ENCODE assay signal across 17 cellular contexts in the genomic region with DNA sequence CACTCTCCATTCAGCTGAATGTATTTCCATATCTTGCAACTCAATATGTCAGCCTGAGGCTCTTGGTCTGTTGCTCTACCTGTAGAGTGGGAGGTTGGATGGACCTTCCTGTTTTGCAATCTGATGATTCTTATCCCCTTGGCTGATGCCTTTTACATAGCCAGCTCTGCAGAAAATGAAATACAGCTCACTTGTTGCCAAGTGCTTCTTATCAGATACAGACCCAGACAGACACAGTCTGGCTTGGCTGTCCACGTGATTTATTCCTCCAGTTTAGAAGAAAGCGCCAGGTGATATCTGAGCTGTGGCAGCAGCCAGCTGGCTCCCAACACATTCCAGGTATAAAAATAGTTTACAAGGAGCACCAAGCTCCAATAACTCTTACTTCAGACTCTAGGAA.
DNase-seq lines count a peak whose midpoint lies in the region; ATAC-seq and TF ChIP-seq lines count a peak whose summit lies in the region.
"Had no signal": no experiment of that assay in that cellular context is flagged by ENCODE, and none has a peak within 500 bp of the region (broad histone marks: within the 10 kb centered on the region; RNA-seq: fewer than 3 reads in every experiment).

No MANE protein-coding gene starts in this region.

- in situ Hi-C loops in G401 (cut with HindIII; ENCODE audit: low sequenced_read_pairs), result no loop called here

- no peaks in the 10 kb centered on the region for H3K9me3 ChIP-seq in trophoblast cell (ENCODE audit: insufficient read depth, low read depth, low read length)
- H3K9me3 ChIP-seq: BLaER1 treated with 17β-estradiol and CSF1 and Interleukin-3, amounts not matched to agents 10 nM and 100 nM; SJSA1 had no signal

- H3K4me3 ChIP-seq in trophoblast cell (ENCODE audit: low read depth, low read length), result no peak overlapping the region
- H3K4me3 ChIP-seq: BLaER1 treated with 17β-estradiol and CSF1 and Interleukin-3, amounts not matched to agents 10 nM and 100 nM; SJSA1 had no signal

- H2BK5ac ChIP-seq in trophoblast cell (ENCODE audit: low read depth, low read length, poor library complexity), result peak overlapping the region; percentile 98

- peaks cover 2% of the 10 kb centered on the region for H3K36me3 Mint-ChIP-seq in chondrocyte (ENCODE audit: low read depth)
- H3K36me3 Mint-ChIP-seq: stimulated activated memory B cell treated with anti-CD40 and anti-IgM and Interleukin-4, amounts not matched to agents 10 μg/mL and 1 μg/mL and 100 μg/mL, for 72 hours had no signal

- H3K27ac Mint-ChIP-seq in chondrocyte (ENCODE audit: unreplicated experiment), result peak overlapping the region; percentile 56
- H3K27ac Mint-ChIP-seq: activated naive CD8-positive, alpha-beta T cell treated with anti-CD3 and anti-CD28 coated beads, Interleukin-2, amount 50 U/mL, for 24 hours; stimulated activated memory B cell treated with anti-CD40 and anti-IgM and Interleukin-4, amounts not matched to agents 10 μg/mL and 1 μg/mL and 100 μg/mL, for 72 hours had no signal

- no peaks in the 10 kb centered on the region for H3K36me3 ChIP-seq in trophoblast cell (ENCODE audit: control insufficient read depth in 1 of 2, insufficient read depth in 2 of 2, low read length in 2 of 2)
- H3K36me3 ChIP-seq: BLaER1 treated with 17β-estradiol and CSF1 and Interleukin-3, amounts not matched to agents 10 nM and 100 nM; SJSA1 had no signal

- H3K4me3 Mint-ChIP-seq in chondrocyte (ENCODE audit: unreplicated experiment), result no peak overlapping the region
- H3K4me3 Mint-ChIP-seq: activated naive CD8-positive, alpha-beta T cell treated with anti-CD3 and anti-CD28 coated beads, Interleukin-2, amount 50 U/mL, for 24 hours; stimulated activated memory B cell treated with anti-CD40 and anti-IgM and Interleukin-4, amounts not matched to agents 10 μg/mL and 1 μg/mL and 100 μg/mL, for 72 hours had no signal

- H3K79me2 ChIP-seq in trophoblast cell (ENCODE audit: control insufficient read depth, insufficient read depth, low read length, poor library complexity), result peaks cover 7% of the 10 kb centered on the region

- H3K4me1 ChIP-seq in trophoblast cell (ENCODE audit: control insufficient read depth in 1 of 2, insufficient read depth in 2 of 2, low read length in 2 of 2), result peaks cover 9 to 24% of the 10 kb centered on the region in 2 experiments
- H3K4me1 ChIP-seq: BLaER1 treated with 17β-estradiol and CSF1 and Interleukin-3, amounts not matched to agents 10 nM and 100 nM had no signal

- H2BK12ac ChIP-seq in trophoblast cell (ENCODE audit: low read length), result no peak overlapping the region

- no peak overlapping the region for H2AFZ ChIP-seq in trophoblast cell (ENCODE audit: insufficient read depth, low read length, poor library complexity)

- H3K79me1 ChIP-seq in trophoblast cell (ENCODE audit: low read length), result peaks cover 54% of the 10 kb centered on the region

- peak overlapping the region; percentile 99 for H4K91ac ChIP-seq in trophoblast cell (ENCODE audit: low read depth, low read length)

- ATAC-seq in GM21360 (IDR thresholded peaks at IDR 0.05; ENCODE audit: unreplicated experiment) (no peak), GM19035 (IDR thresholded peaks at IDR 0.05; ENCODE audit: unreplicated experiment) (no peak), HG03565 (IDR thresholded peaks at IDR 0.05; ENCODE audit: unreplicated experiment) (no peak)
- ATAC-seq: activated naive CD8-positive, alpha-beta T cell treated with anti-CD3 and anti-CD28 coated beads, Interleukin-2, amount 50 U/mL, for 24 hours; stimulated activated memory B cell treated with anti-CD40 and anti-IgM and Interleukin-4, amounts not matched to agents 10 μg/mL and 1 μg/mL and 100 μg/mL, for 72 hours had no signal

- no peak overlapping the region for H3K4ac ChIP-seq in trophoblast cell (ENCODE audit: low read depth, low read length)

- peak overlapping the region; percentile 98 for H2BK120ac ChIP-seq in trophoblast cell (ENCODE audit: insufficient read depth, low read length, poor library complexity)

- WGBS in trophoblast cell (ENCODE audit: extremely low coverage, insufficient coverage, insufficient read length), result no CpG with 5 or more reads among the region's 2 CpGs

- no peak for TF ChIP-seq CTCF in chondrocyte (IDR thresholded peaks at IDR 0.05)

- peak overlapping the region; percentile 97 for H3K14ac ChIP-seq in trophoblast cell (ENCODE audit: low read length)

- no peak overlapping the region for H3K18ac ChIP-seq in trophoblast cell (ENCODE audit: low read length)

- no peaks in the 10 kb centered on the region for H3K27me3 ChIP-seq in trophoblast cell (ENCODE audit: insufficient read depth, low read length)
- H3K27me3 ChIP-seq: BLaER1 treated with 17β-estradiol and CSF1 and Interleukin-3, amounts not matched to agents 10 nM and 100 nM; SJSA1 had no signal

- H4K8ac ChIP-seq in trophoblast cell (ENCODE audit: low read depth, low read length), result no peak overlapping the region

- DNase-seq in G401 (ENCODE audit: low spot score), result peak; percentile 88
- DNase-seq in NCI-H2196 (lab: John Stamatoyannopoulos, UW; ENCODE audit: unreplicated experiment), result peak; percentile 55
- DNase-seq in chondrocyte (ENCODE audit: low spot score), result no peak
- peak; percentile 89 to 94 for DNase-seq in trophoblast cell
- no peak for DNase-seq in stimulated activated CD4-positive, alpha-beta T cell treated with anti-CD3 and anti-CD28 coated beads, Interleukin-15, amount 100 ng/mL, for 24 hours
- DNase-seq: activated naive CD8-positive, alpha-beta T cell treated with anti-CD3 and anti-CD28 coated beads, Interleukin-2, amount 50 U/mL, for 24 hours; activated T-cell treated with anti-CD3 and anti-CD28 coated beads for 4 hours; NCI-H446 treated with DMSO at 0.1 percent for 48 hours; stimulated activated CD4-positive, alpha-beta T cell treated with anti-CD3 and anti-CD28 coated beads, Interleukin-2, amount 100 ng/mL, for 24 hours had no signal

- no peak overlapping the region for H4K12ac ChIP-seq in trophoblast cell (ENCODE audit: low read depth, low read length)

- H2AK5ac ChIP-seq in trophoblast cell (ENCODE audit: low read length), result no peak overlapping the region

- H3K23ac ChIP-seq in trophoblast cell (ENCODE audit: low read length), result no peak overlapping the region

- no peaks in the 10 kb centered on the region for H3K9me3 Mint-ChIP-seq in chondrocyte (ENCODE audit: low read depth)
- H3K9me3 Mint-ChIP-seq: activated naive CD8-positive, alpha-beta T cell treated with anti-CD3 and anti-CD28 coated beads, Interleukin-2, amount 50 U/mL, for 24 hours; stimulated activated memory B cell treated with anti-CD40 and anti-IgM and Interleukin-4, amounts not matched to agents 10 μg/mL and 1 μg/mL and 100 μg/mL, for 72 hours had no signal

- H3K9ac ChIP-seq in trophoblast cell (ENCODE audit: low read length), result no peak overlapping the region
- H3K9ac ChIP-seq: BLaER1 treated with 17β-estradiol and CSF1 and Interleukin-3, amounts not matched to agents 10 nM and 100 nM; KMS-11 had no signal

- peaks cover 43% of the 10 kb centered on the region for H3K4me1 Mint-ChIP-seq in chondrocyte (ENCODE audit: low read depth)
- H3K4me1 Mint-ChIP-seq: activated naive CD8-positive, alpha-beta T cell treated with anti-CD3 and anti-CD28 coated beads, Interleukin-2, amount 50 U/mL, for 24 hours; stimulated activated memory B cell treated with anti-CD40 and anti-IgM and Interleukin-4, amounts not matched to agents 10 μg/mL and 1 μg/mL and 100 μg/mL, for 72 hours had no signal

- H3K4me2 ChIP-seq in trophoblast cell (ENCODE audit: low read length), result peak overlapping the region; percentile 2
- H3K4me2 ChIP-seq: BLaER1 treated with 17β-estradiol and CSF1 and Interleukin-3, amounts not matched to agents 10 nM and 100 nM; KMS-11 had no signal

- H3K27me3 Mint-ChIP-seq in chondrocyte (ENCODE audit: low read depth), result no peaks in the 10 kb centered on the region
- H3K27me3 Mint-ChIP-seq: activated naive CD8-positive, alpha-beta T cell treated with anti-CD3 and anti-CD28 coated beads, Interleukin-2, amount 50 U/mL, for 24 hours; stimulated activated memory B cell treated with anti-CD40 and anti-IgM and Interleukin-4, amounts not matched to agents 10 μg/mL and 1 μg/mL and 100 μg/mL, for 72 hours had no signal

- H3K27ac ChIP-seq in trophoblast cell (ENCODE audit: low read depth, low read length), result peak overlapping the region; percentile 97
- H3K27ac ChIP-seq: BLaER1 treated with 17β-estradiol and CSF1 and Interleukin-3, amounts not matched to agents 10 nM and 100 nM; KMS-11; SJSA1; VCaP had no signal

Comparison
In these comparisons a context has a peak if more than half of its experiments do, and no peak if none do; other contexts are left out.
1. DNase-seq: peak in G401 (single experiment), NCI-H2196 (single experiment) and trophoblast cell (2 of 2); none in chondrocyte (single experiment) and stimulated activated CD4-positive, alpha-beta T cell treated with anti-CD3 and anti-CD28 coated beads, Interleukin-15, amount 100 ng/mL, for 24 hours (single experiment).